ENCODE assay signal across 11 cellular contexts in the genomic region with DNA sequence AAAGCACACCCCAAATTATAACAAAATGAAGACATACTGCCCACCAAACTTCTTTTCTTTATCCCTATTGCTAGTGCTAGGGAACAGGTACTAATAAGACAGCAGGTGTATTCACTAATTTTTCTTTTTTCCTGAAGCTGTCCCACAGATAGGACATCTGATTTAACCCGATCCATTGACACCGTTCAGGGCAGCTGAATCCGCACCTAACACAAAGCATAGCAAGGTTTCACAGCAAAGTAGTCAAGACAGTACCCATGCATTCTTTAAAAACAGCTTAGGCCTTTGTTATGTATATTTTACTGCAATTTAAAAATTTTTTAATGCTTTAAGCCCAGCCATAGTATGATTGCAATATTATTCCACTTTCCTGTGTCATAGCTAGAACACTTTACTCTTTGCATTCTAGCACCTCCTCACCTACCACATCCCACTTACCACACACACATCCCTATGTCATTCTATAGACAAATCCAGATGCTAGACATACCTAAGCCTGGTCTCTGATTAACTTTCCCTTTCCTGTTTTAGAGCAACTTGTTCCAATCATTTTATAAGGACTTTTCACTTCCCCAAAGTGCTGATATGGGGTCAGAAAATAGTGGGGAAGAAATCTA. TPM values are rescaled to one million over a fixed set of nuclear protein-coding genes. Genes with fewer than 3 reads are reported as not detected.
DNase-seq lines count a peak whose midpoint lies in the region; ATAC-seq and TF ChIP-seq lines count a peak whose summit lies in the region.
"Had no signal": no experiment of that assay in that cellular context is flagged by ENCODE, and none has a peak within 500 bp of the region (broad histone marks: within the 10 kb centered on the region; RNA-seq: fewer than 3 reads in every experiment).

No MANE protein-coding gene starts in this region.

- peaks cover 5% of the 10 kb centered on the region for H3K4me1 ChIP-seq in SJCRH30
- peaks cover 13% of the 10 kb centered on the region for H3K4me1 ChIP-seq in hepatocyte (ENCODE audit: insufficient read depth)

- no peak overlapping the region for H2AFZ ChIP-seq in hepatocyte

- WGBS in hepatocyte (ENCODE audit: low lambda C conversion rate, missing lambda C conversion rate) = 84% methylated on average over 3 of the region's 3 CpGs

- H3K4me3 ChIP-seq in SJCRH30 (peak overlapping the region; percentile 50), hepatocyte (no peak overlapping the region)
- H3K4me3 ChIP-seq: lung had no signal

- DNase-seq in NCI-H526 treated with DMSO at 0.1 percent for 48 hours (lab: John Stamatoyannopoulos, UW) (peak; percentile 63), NCI-H526 (lab: John Stamatoyannopoulos, UW) (no peak), SJCRH30 (no peak), hepatocyte (ENCODE audit: low spot score) (no peak), Kasumi-1 (lab: John Stamatoyannopoulos, UW) (no peak), GM19240 (ENCODE audit: insufficient read length, low spot score) (no peak), epidermal melanocyte (ENCODE audit: insufficient read length, low spot score) (no peak)
- no peak for DNase-seq in stimulated activated naive CD8-positive, alpha-beta T cell treated with anti-CD3 and anti-CD28 coated beads, Interleukin-15, amount 100 ng/mL, for 72 hours
- DNase-seq: activated naive CD4-positive, alpha-beta T cell treated with anti-CD3 and anti-CD28 coated beads for 36 hours had no signal

- TF ChIP-seq CTCF in hepatocyte (IDR thresholded peaks at IDR 0.05; ENCODE audit: poor library complexity) = no peak

- H3K9me3 ChIP-seq in SJCRH30 (replicated peaks) = no peaks in the 10 kb centered on the region
- no peaks in the 10 kb centered on the region for H3K9me3 ChIP-seq in hepatocyte (ENCODE audit: low read depth)

- H3K9me3 Mint-ChIP-seq in stimulated activated naive CD8-positive, alpha-beta T cell treated with anti-CD3 and anti-CD28 coated beads, Interleukin-15, amount 100 ng/mL, for 72 hours = no peaks in the 10 kb centered on the region
- H3K9me3 Mint-ChIP-seq: activated naive CD4-positive, alpha-beta T cell treated with anti-CD3 and anti-CD28 coated beads for 36 hours; type B pancreatic cell had no signal

- peaks cover 53% of the 10 kb centered on the region for H4K20me1 ChIP-seq in hepatocyte (ENCODE audit: insufficient read depth, poor library complexity, severe bottlenecking)

- H3K4me1 Mint-ChIP-seq in stimulated activated naive CD8-positive, alpha-beta T cell treated with anti-CD3 and anti-CD28 coated beads, Interleukin-15, amount 100 ng/mL, for 72 hours = peaks cover 21% of the 10 kb centered on the region

- H3K27me3 Mint-ChIP-seq in stimulated activated naive CD8-positive, alpha-beta T cell treated with anti-CD3 and anti-CD28 coated beads, Interleukin-15, amount 100 ng/mL, for 72 hours = no peaks in the 10 kb centered on the region
- H3K27me3 Mint-ChIP-seq: type B pancreatic cell had no signal

- peaks cover 94% of the 10 kb centered on the region for H3K79me2 ChIP-seq in hepatocyte

- H3K9me2 ChIP-seq in hepatocyte (replicated peaks; ENCODE audit: insufficient read depth) = no peaks in the 10 kb centered on the region

- peak overlapping the region; percentile 63 for H3K4me2 ChIP-seq in hepatocyte

- no peak overlapping the region for H3K27ac Mint-ChIP-seq in stimulated activated naive CD8-positive, alpha-beta T cell treated with anti-CD3 and anti-CD28 coated beads, Interleukin-15, amount 100 ng/mL, for 72 hours
- H3K27ac Mint-ChIP-seq: activated naive CD4-positive, alpha-beta T cell treated with anti-CD3 and anti-CD28 coated beads for 36 hours; type B pancreatic cell had no signal

- no peak overlapping the region for H3K4me3 Mint-ChIP-seq in stimulated activated naive CD8-positive, alpha-beta T cell treated with anti-CD3 and anti-CD28 coated beads, Interleukin-15, amount 100 ng/mL, for 72 hours
- H3K4me3 Mint-ChIP-seq: activated naive CD4-positive, alpha-beta T cell treated with anti-CD3 and anti-CD28 coated beads for 36 hours; type B pancreatic cell had no signal

- H3K27ac ChIP-seq in SJCRH30 = peak overlapping the region; percentile 54
- H3K27ac ChIP-seq in hepatocyte = peak overlapping the region; percentile 90

- no peaks in the 10 kb centered on the region for H3K27me3 ChIP-seq in SJCRH30
- no peaks in the 10 kb centered on the region for H3K27me3 ChIP-seq in hepatocyte

- H3K36me3 ChIP-seq in SJCRH30 = no peaks in the 10 kb centered on the region
- H3K36me3 ChIP-seq in hepatocyte (replicated peaks; ENCODE audit: insufficient read depth, low read depth) = no peaks in the 10 kb centered on the region

- peak; percentile 74 for ATAC-seq in stimulated activated naive CD8-positive, alpha-beta T cell treated with anti-CD3 and anti-CD28 coated beads, Interleukin-15, amount 100 ng/mL, for 72 hours

RNA-seq across cellular contexts. Expression of a gene that starts 40.4 kb away (rescaled TPM):
- 10.1 and 10.8 TPM in 2 replicates for total RNA-seq in SJCRH30 (2014; rRNA removed; shearing (Covaris generic))
- total RNA-seq in hepatocyte = 7.4 and 11.7 TPM in 2 replicates
- polyA plus RNA-seq in hepatocyte = 5.4 TPM in 2 replicates
